In the genomic region with DNA sequence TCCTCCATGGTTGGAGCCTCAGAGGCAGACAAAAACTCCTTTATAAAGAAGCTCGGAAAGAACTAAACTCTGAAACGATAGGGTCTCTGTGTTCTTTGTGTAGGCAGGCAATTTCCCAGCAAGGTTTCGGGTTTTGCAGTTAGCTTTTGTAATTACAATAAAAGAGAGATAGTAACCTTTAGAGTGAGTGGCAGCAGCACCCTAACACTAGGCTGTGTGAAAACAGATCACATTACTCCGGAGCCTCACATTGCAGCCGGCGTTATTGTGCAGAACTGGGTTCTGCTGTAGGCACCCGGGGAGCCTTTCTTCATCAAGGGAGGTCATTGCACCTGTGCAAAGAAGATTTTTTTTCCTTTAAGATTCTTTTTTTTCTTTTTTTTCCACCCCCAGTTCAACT, we compare ENCODE assay signal across 1 cellular context.
TF ChIP-seq lines count a peak whose summit lies in the region.

No MANE protein-coding gene starts in this region.

TF ChIP-seq in GM23338, 12 proteins besides CTCF, POLR2A, EP300 and RAD21 (continued from another document):
- no peak for TF ChIP-seq EZH2 (IDR thresholded peaks at IDR 0.05; ENCODE audit: low read depth, unreplicated experiment)
- no peak for TF ChIP-seq ZNF331 (CRISPR knock-in tag; IDR thresholded peaks at IDR 0.05; ENCODE audit: low read depth)
- TF ChIP-seq ZNF462 (CRISPR knock-in tag; IDR thresholded peaks at IDR 0.05): no peak
- TF ChIP-seq ZNF114 (CRISPR knock-in tag; IDR thresholded peaks at IDR 0.05): no peak
- TF ChIP-seq STAT1 (IDR thresholded peaks at IDR 0.05; ENCODE audit: unreplicated experiment): no peak
- TF ChIP-seq EZH2phosphoT487 (IDR thresholded peaks at IDR 0.05; ENCODE audit: unreplicated experiment): no peak
- no peak for TF ChIP-seq POLR2AphosphoS5 (IDR thresholded peaks at IDR 0.05; ENCODE audit: low read depth)
- no peak for TF ChIP-seq NANOG (IDR thresholded peaks at IDR 0.05; ENCODE audit: borderline replicate concordance)
- TF ChIP-seq, protein P1, sequence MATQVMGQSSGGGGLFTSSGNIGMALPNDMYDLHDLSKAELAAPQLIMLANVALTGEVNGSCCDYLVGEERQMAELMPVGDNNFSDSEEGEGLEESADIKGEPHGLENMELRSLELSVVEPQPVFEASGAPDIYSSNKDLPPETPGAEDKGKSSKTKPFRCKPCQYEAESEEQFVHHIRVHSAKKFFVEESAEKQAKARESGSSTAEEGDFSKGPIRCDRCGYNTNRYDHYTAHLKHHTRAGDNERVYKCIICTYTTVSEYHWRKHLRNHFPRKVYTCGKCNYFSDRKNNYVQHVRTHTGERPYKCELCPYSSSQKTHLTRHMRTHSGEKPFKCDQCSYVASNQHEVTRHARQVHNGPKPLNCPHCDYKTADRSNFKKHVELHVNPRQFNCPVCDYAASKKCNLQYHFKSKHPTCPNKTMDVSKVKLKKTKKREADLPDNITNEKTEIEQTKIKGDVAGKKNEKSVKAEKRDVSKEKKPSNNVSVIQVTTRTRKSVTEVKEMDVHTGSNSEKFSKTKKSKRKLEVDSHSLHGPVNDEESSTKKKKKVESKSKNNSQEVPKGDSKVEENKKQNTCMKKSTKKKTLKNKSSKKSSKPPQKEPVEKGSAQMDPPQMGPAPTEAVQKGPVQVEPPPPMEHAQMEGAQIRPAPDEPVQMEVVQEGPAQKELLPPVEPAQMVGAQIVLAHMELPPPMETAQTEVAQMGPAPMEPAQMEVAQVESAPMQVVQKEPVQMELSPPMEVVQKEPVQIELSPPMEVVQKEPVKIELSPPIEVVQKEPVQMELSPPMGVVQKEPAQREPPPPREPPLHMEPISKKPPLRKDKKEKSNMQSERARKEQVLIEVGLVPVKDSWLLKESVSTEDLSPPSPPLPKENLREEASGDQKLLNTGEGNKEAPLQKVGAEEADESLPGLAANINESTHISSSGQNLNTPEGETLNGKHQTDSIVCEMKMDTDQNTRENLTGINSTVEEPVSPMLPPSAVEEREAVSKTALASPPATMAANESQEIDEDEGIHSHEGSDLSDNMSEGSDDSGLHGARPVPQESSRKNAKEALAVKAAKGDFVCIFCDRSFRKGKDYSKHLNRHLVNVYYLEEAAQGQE (IDR thresholded peaks at IDR 0.05; ENCODE audit: unreplicated experiment): no peak
